ENCODE assay signal across 9 cellular contexts in the genomic region with DNA sequence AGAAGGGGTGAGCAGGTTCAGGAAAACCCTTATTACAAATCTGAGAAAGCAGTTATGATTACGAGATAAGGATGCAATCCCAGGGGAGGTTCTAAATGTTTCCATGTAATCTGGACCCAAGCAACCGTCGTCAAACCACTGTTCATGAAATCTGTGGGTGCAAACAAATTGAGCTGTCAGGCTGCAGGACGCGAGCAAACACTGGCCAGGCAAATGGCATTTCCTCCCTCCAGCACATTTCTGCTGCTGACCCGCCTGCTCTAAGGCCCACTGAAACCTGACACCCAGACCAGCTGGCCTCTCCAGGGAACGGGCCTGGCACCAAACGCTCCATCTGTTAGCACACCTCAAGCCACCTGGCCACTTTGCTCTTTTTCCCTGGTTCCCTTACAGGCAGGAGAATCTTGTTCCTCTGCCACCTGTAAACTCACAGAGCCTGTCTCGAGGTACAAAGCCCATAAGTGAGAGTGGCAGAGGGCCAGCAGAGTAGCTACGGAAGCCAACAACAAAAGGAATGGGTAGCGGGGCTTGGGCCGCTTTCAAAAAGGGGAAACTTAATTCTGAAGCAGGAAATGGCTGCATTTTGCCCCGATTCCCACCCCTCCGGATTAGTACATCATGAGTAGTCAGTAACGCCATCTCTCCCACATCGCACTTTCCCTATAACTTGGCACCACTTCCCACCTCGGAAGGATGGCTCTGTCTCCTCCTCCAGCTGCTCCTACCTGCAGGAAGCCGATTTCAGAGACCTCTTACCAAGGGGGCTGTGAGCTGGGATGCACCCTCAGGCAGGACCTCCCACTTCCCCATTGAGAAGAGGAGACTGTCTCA. TPM values are rescaled to one million over a fixed set of nuclear protein-coding genes. Genes with fewer than 3 reads are reported as not detected.
DNase-seq lines count a peak whose midpoint lies in the region; ATAC-seq, FAIRE-seq and TF ChIP-seq lines count a peak whose summit lies in the region.
"Had no signal": no experiment of that assay in that cellular context is flagged by ENCODE, and none has a peak within 500 bp of the region (broad histone marks: within the 10 kb centered on the region; RNA-seq: fewer than 3 reads in every experiment).

No MANE protein-coding gene starts in this region.

- no peak for ATAC-seq in naive thymus-derived CD8-positive, alpha-beta T cell

- BruUV-seq in endothelial cell of umbilical vein (replicated peaks; lab: Mats Ljungman, UMichigan): no TSS peak

- DNase-seq in HFF-Myc (ENCODE audit: extremely low read depth, low read depth) (peak; percentile 14), NCI-H82 treated with DMSO at 0.1 percent for 48 hours (lab: John Stamatoyannopoulos, UW; ENCODE audit: unreplicated experiment) (peak; percentile 88), endothelial cell of umbilical vein (ENCODE audit: low read depth, low spot score) (peak; percentile 91), activated gamma-delta T cell (lab: John Stamatoyannopoulos, UW) (no peak), 8988T (no peak)
- DNase-seq in naive thymus-derived CD8-positive, alpha-beta T cell: no peak
- DNase-seq in activated CD4-positive, alpha-beta T cell treated with anti-CD3 and anti-CD28 coated beads, Interleukin-2, amount 10 ng/mL, durations not matched to agents 7 days and 5 days: no peak
- DNase-seq: activated B cell treated with CpG ODN at 0.5 μM for 24 hours had no signal

- H3K27me3 ChIP-seq in endothelial cell of umbilical vein (ENCODE audit: control insufficient read depth in 2 of 2, insufficient read depth in 2 of 2, low read length in 2 of 2): no peaks in the 10 kb centered on the region

- H3K27ac Mint-ChIP-seq in naive thymus-derived CD8-positive, alpha-beta T cell: peak overlapping the region in 4 of 10 donors; percentile 9 to 60 (median 32)
- H3K27ac Mint-ChIP-seq in activated CD4-positive, alpha-beta T cell treated with anti-CD3 and anti-CD28 coated beads, Interleukin-2, amount 10 ng/mL, durations not matched to agents 7 days and 5 days: no peak overlapping the region
- H3K27ac Mint-ChIP-seq: activated B cell treated with CpG ODN at 0.5 μM for 24 hours had no signal

- no peak overlapping the region for H3K4me3 ChIP-seq in HFF-Myc (replicated peaks; ENCODE audit: low read depth, low read length)
- peak overlapping the region in 1 of 3 experiments; percentile 25 for H3K4me3 ChIP-seq in endothelial cell of umbilical vein (replicated peaks in 1 of 3; ENCODE audit: insufficient read depth in 1 of 3, low read depth in 1 of 3, low read length in 3 of 3)

- FAIRE-seq in endothelial cell of umbilical vein (lab: Jason Lieb, UNC): peak; percentile 99

- peaks cover 0 to 22% (median 7%) of the 10 kb centered on the region in 5 donors for H3K27me3 Mint-ChIP-seq in naive thymus-derived CD8-positive, alpha-beta T cell
- peaks cover 30% of the 10 kb centered on the region for H3K27me3 Mint-ChIP-seq in activated CD4-positive, alpha-beta T cell treated with anti-CD3 and anti-CD28 coated beads, Interleukin-2, amount 10 ng/mL, durations not matched to agents 7 days and 5 days

- CTCF ChIA-PET in endothelial cell of umbilical vein (lab: Charles Lee): interaction anchor here (0.8 to 2.7 kb wide), 11 partner anchors 11 to 254 kb away, joined by 3 to 10 read pairs (median 4); a partner anchor contains a TSS
- CTCF ChIA-PET in activated CD4-positive, alpha-beta T cell treated with anti-CD3 and anti-CD28 coated beads, Interleukin-2, amount 10 ng/mL, durations not matched to agents 7 days and 5 days (lab: Charles Lee): interaction anchor here (0.9 to 1.8 kb wide), 3 partner anchors 8 to 14 kb away, joined by 3 to 4 read pairs (median 3); no protein-coding TSS in a partner anchor

- no peaks in the 10 kb centered on the region for H3K9me3 Mint-ChIP-seq in naive thymus-derived CD8-positive, alpha-beta T cell
- H3K9me3 Mint-ChIP-seq in activated CD4-positive, alpha-beta T cell treated with anti-CD3 and anti-CD28 coated beads, Interleukin-2, amount 10 ng/mL, durations not matched to agents 7 days and 5 days: no peaks in the 10 kb centered on the region
- H3K9me3 Mint-ChIP-seq: activated B cell treated with CpG ODN at 0.5 μM for 24 hours had no signal

- TF ChIP-seq CTCF in 22Rv1 (IDR thresholded peaks at IDR 0.05) (no peak), HFF-Myc (IDR thresholded peaks at IDR 0.05; ENCODE audit: low read depth, low read length, missing control alignments) (no peak), endothelial cell of umbilical vein (IDR thresholded peaks at IDR 0.05; ENCODE audit: extremely low read depth in 1 of 2, insufficient read depth in 1 of 2, low read depth in 1 of 2, low read length in 2 of 2) (no peak)

- H3K79me2 ChIP-seq in endothelial cell of umbilical vein (ENCODE audit: control insufficient read depth, insufficient read depth, low read length): no peaks in the 10 kb centered on the region

- peaks cover 38% of the 10 kb centered on the region for H3K4me1 ChIP-seq in endothelial cell of umbilical vein (ENCODE audit: control insufficient read depth, extremely low read depth, insufficient read depth, low read length)

- peak overlapping the region; percentile 73 for H3K4me2 ChIP-seq in endothelial cell of umbilical vein (ENCODE audit: insufficient read depth, low read length)

- intact Hi-C loops in endothelial cell of umbilical vein (cut with micrococcal nuclease): loop anchor here (1.0 to 10.0 kb wide), 5 partner anchors 44 to 428 kb away; a partner anchor contains a TSS

- H3K9ac ChIP-seq in endothelial cell of umbilical vein (replicated peaks; ENCODE audit: extremely low read depth, insufficient read depth, low read length): peak overlapping the region; percentile 62

- H2AFZ ChIP-seq in endothelial cell of umbilical vein (ENCODE audit: low read depth, low read length): peak overlapping the region; percentile 93

- no peaks in the 10 kb centered on the region for H3K9me1 ChIP-seq in endothelial cell of umbilical vein (replicated peaks; ENCODE audit: control insufficient read depth, extremely low read depth, insufficient read depth, low read length)

- dilution Hi-C loops in endothelial cell of umbilical vein (cut with MboI; ENCODE audit: extremely low pct_ligation_motif_present, low sequenced_read_pairs): no loop called here

- POLR2A ChIA-PET in endothelial cell of umbilical vein (lab: Charles Lee): no interaction called here
- POLR2A ChIA-PET in naive thymus-derived CD8-positive, alpha-beta T cell (lab: Charles Lee): no interaction called here
- POLR2A ChIA-PET in activated CD4-positive, alpha-beta T cell treated with anti-CD3 and anti-CD28 coated beads, Interleukin-2, amount 10 ng/mL, durations not matched to agents 7 days and 5 days (lab: Charles Lee): interaction anchor here (0.7 to 0.9 kb wide), 2 partner anchors 10 to 13 kb away, joined by 4 read pairs; no protein-coding TSS in a partner anchor

- peak overlapping the region; percentile 6 to 64 (median 50) for H3K4me3 Mint-ChIP-seq in naive thymus-derived CD8-positive, alpha-beta T cell
- H3K4me3 Mint-ChIP-seq in activated CD4-positive, alpha-beta T cell treated with anti-CD3 and anti-CD28 coated beads, Interleukin-2, amount 10 ng/mL, durations not matched to agents 7 days and 5 days: no peak overlapping the region
- H3K4me3 Mint-ChIP-seq: activated B cell treated with CpG ODN at 0.5 μM for 24 hours had no signal

- no peak for TF ChIP-seq POLR2A in endothelial cell of umbilical vein (IDR thresholded peaks at IDR 0.05; ENCODE audit: low read depth, low read length)

- H3K4me1 Mint-ChIP-seq in naive thymus-derived CD8-positive, alpha-beta T cell: peaks cover 25 to 57% (median 49%) of the 10 kb centered on the region in 4 donors
- H3K4me1 Mint-ChIP-seq in activated CD4-positive, alpha-beta T cell treated with anti-CD3 and anti-CD28 coated beads, Interleukin-2, amount 10 ng/mL, durations not matched to agents 7 days and 5 days: peaks cover 32% of the 10 kb centered on the region

- H3K27ac ChIP-seq in 22Rv1 (peak overlapping the region; percentile 26; the same call in 1 of the 2 replicates), endothelial cell of umbilical vein (ENCODE audit: insufficient read depth, low read depth, low read length) (peak overlapping the region; percentile 84)

- no peaks in the 10 kb centered on the region for H3K9me3 ChIP-seq in endothelial cell of umbilical vein (replicated peaks; ENCODE audit: control insufficient read depth, insufficient read depth, low read length)

- no peaks in the 10 kb centered on the region for H4K20me1 ChIP-seq in endothelial cell of umbilical vein (replicated peaks; ENCODE audit: control insufficient read depth, extremely low read depth, insufficient read depth, low read length)

- no peaks in the 10 kb centered on the region for H3K36me3 ChIP-seq in endothelial cell of umbilical vein (ENCODE audit: control insufficient read depth in 2 of 2, extremely low read depth in 1 of 2, insufficient read depth in 2 of 2, low read length in 2 of 2)

- no peaks in the 10 kb centered on the region for H3K36me3 Mint-ChIP-seq in naive thymus-derived CD8-positive, alpha-beta T cell
- H3K36me3 Mint-ChIP-seq in activated CD4-positive, alpha-beta T cell treated with anti-CD3 and anti-CD28 coated beads, Interleukin-2, amount 10 ng/mL, durations not matched to agents 7 days and 5 days (ENCODE audit: low read depth): no peaks in the 10 kb centered on the region

TF ChIP-seq in endothelial cell of umbilical vein, 7 proteins besides CTCF, POLR2A, EP300 and RAD21:
- peak; percentile 18 for TF ChIP-seq POLR2AphosphoS5 (IDR thresholded peaks at IDR 0.05; ENCODE audit: insufficient read depth, low read depth, low read length)
- TF ChIP-seq EZH2 (IDR thresholded peaks at IDR 0.05; ENCODE audit: borderline replicate concordance, low read depth, low read length, severe bottlenecking): no peak

RNA-seq across cellular contexts. Expression of a gene that starts 26.4 kb away (rescaled TPM):
- total RNA-seq in endothelial cell of umbilical vein: 3.8 and 6.3 TPM in 2 replicates
- polyA plus RNA-seq in endothelial cell of umbilical vein: 0.92 and 1.6 TPM in 2 replicates
- polyA plus RNA-seq in endothelial cell of umbilical vein (2011; cell fraction: cytosol; rRNA removed): 0.96 and 1.5 TPM in 2 replicates
- polyA plus RNA-seq in endothelial cell of umbilical vein (2011; cell fraction: nucleus; rRNA removed): 1.5 and 1.8 TPM in 2 replicates
- polyA plus RNA-seq in endothelial cell of umbilical vein (2012): 1.4 and 1.6 TPM in 2 replicates
- polyA minus RNA-seq in endothelial cell of umbilical vein: 0.98 and 1.4 TPM in 2 replicates
- polyA minus RNA-seq in endothelial cell of umbilical vein (2011; cell fraction: cytosol; rRNA and poly(A)+ RNA removed): 2.0 TPM
- 1.2 and 4.2 TPM in 2 replicates for polyA minus RNA-seq in endothelial cell of umbilical vein (2011; cell fraction: nucleus; rRNA and poly(A)+ RNA removed)
- total RNA-seq in naive thymus-derived CD8-positive, alpha-beta T cell: 1 to 10 TPM in 1 of 2 experiments, under 1 TPM in 1; 0.88 to 2.0 TPM
- under 1 TPM; 0.12 to 0.81 (median 0.49) TPM for polyA plus RNA-seq in naive thymus-derived CD8-positive, alpha-beta T cell
- total RNA-seq in activated CD4-positive, alpha-beta T cell treated with anti-CD3 and anti-CD28 coated beads, Interleukin-2, amount 10 ng/mL, durations not matched to agents 7 days and 5 days: under 1 TPM; 0.19 to 0.22 TPM
- total RNA-seq: activated B cell treated with CpG ODN at 0.5 μM for 24 hours had no signal

Comparison
In these comparisons a context has a peak if more than half of its experiments do, and no peak if none do; other contexts are left out.
1. DNase-seq: peak in HFF-Myc (single experiment), NCI-H82 treated with DMSO at 0.1 percent for 48 hours (single experiment) and endothelial cell of umbilical vein (single experiment); none in naive thymus-derived CD8-positive, alpha-beta T cell (0 of 10), activated gamma-delta T cell (single experiment), 8988T (single experiment) and activated CD4-positive, alpha-beta T cell treated with anti-CD3 and anti-CD28 coated beads, Interleukin-2, amount 10 ng/mL, durations not matched to agents 7 days and 5 days (single experiment).